ENCODE assay signal across 8 cellular contexts in genomic region chr21:41121785-41122415, GRCh38. TPM values are rescaled to one million over a fixed set of nuclear protein-coding genes. Genes with fewer than 3 reads are reported as not detected.
A peak's percentile ranks its signal among the peaks of the same experiment; 100 is the strongest.
DNase-seq lines count a peak whose midpoint lies in the region; ATAC-seq and FAIRE-seq lines count a peak whose summit lies in the region.

No MANE protein-coding gene starts in this region.

- no peaks in the 10 kb centered on the region for H3K27me3 ChIP-seq in mesendoderm (ENCODE audit: insufficient read depth, low read length, poor library complexity)

- peaks cover 10 to 30% of the 10 kb centered on the region in 2 donors for H3K27me3 Mint-ChIP-seq in effector memory CD8-positive, alpha-beta T cell

- H3K9me3 Mint-ChIP-seq in effector memory CD8-positive, alpha-beta T cell, result no peaks in the 10 kb centered on the region

- no peak overlapping the region for H3K4me3 ChIP-seq in mesendoderm (ENCODE audit: low read length)

- no peaks in the 10 kb centered on the region for H3K79me2 ChIP-seq in mesendoderm (ENCODE audit: control insufficient read depth, insufficient read depth, low read length)

- H3K4me1 ChIP-seq in mesendoderm (ENCODE audit: control insufficient read depth, low read depth, low read length), result no peaks in the 10 kb centered on the region

- no peaks in the 10 kb centered on the region for H3K36me3 ChIP-seq in mesendoderm (ENCODE audit: control insufficient read depth, insufficient read depth, low read length)

- H2AK5ac ChIP-seq in mesendoderm (ENCODE audit: low read length), result no peak overlapping the region

- no peak overlapping the region for H3K9ac ChIP-seq in mesendoderm (ENCODE audit: low read length)

- H2BK120ac ChIP-seq in mesendoderm (ENCODE audit: low read depth, low read length), result no peak overlapping the region

- no peak overlapping the region for H3K4ac ChIP-seq in mesendoderm (ENCODE audit: low read depth, low read length)

- DNase-seq in AG08395 (ENCODE audit: low spot score), result peak; percentile 70
- no peak for DNase-seq in GM18507 (ENCODE audit: extremely low spot score, insufficient read length, low read depth)
- peak; percentile 72 for DNase-seq in NCI-H2107 treated with DMSO at 0.1 percent for 48 hours (lab: John Stamatoyannopoulos, UW; ENCODE audit: unreplicated experiment)
- peak; percentile 60 for DNase-seq in activated CD4-positive, CD25-positive, alpha-beta regulatory T cell treated with anti-CD3 and anti-CD28 coated beads, Interleukin-2, amount 50 U/mL, for 72 hours
- DNase-seq in effector memory CD8-positive, alpha-beta T cell, result peak in 2 of 3 experiments; percentile 3 to 6
- DNase-seq in mesendoderm, result peak; percentile 90
- DNase-seq in stimulated activated CD8-positive, alpha-beta memory T cell treated with anti-CD3 and anti-CD28 coated beads, Interleukin-4, amount 100 ng/mL, for 48 hours, result peak; percentile 88

- no peak overlapping the region for H3K23ac ChIP-seq in mesendoderm (ENCODE audit: low read length)

- H3K56ac ChIP-seq in mesendoderm (ENCODE audit: low read length), result no peak overlapping the region

- H3K36me3 Mint-ChIP-seq in effector memory CD8-positive, alpha-beta T cell (ENCODE audit: insufficient read depth), result no peaks in the 10 kb centered on the region

- H4K5ac ChIP-seq in mesendoderm (ENCODE audit: low read length), result no peak overlapping the region

- H3K18ac ChIP-seq in mesendoderm (ENCODE audit: low read length), result no peak overlapping the region

- no peak overlapping the region for H4K8ac ChIP-seq in mesendoderm (ENCODE audit: low read depth, low read length)

- no peak overlapping the region for H2BK5ac ChIP-seq in mesendoderm (ENCODE audit: low read length)

- H3K79me1 ChIP-seq in mesendoderm (ENCODE audit: low read length), result no peaks in the 10 kb centered on the region

- WGBS in mesendoderm (ENCODE audit: extremely low coverage, insufficient coverage, low lambda C conversion rate), result no CpG with 5 or more reads among the region's 19 CpGs

- ATAC-seq in effector memory CD8-positive, alpha-beta T cell (replicated peaks), result no peak
- ATAC-seq in GM21423 (IDR thresholded peaks at IDR 0.05; ENCODE audit: unreplicated experiment), result no peak

- H3K27ac Mint-ChIP-seq in effector memory CD8-positive, alpha-beta T cell, result no peak overlapping the region

- no peaks in the 10 kb centered on the region for H3K4me1 Mint-ChIP-seq in effector memory CD8-positive, alpha-beta T cell (ENCODE audit: low read depth in 2 of 2)

- no peak overlapping the region for H3K27ac ChIP-seq in mesendoderm (ENCODE audit: low read depth, low read length)

- FAIRE-seq in GM18507 (lab: Jason Lieb, UNC), result peak; percentile 62

- no peak overlapping the region for H3K4me3 Mint-ChIP-seq in effector memory CD8-positive, alpha-beta T cell

- no peak overlapping the region for H2BK15ac ChIP-seq in mesendoderm (replicated peaks; ENCODE audit: low read depth)

- H3K4me2 ChIP-seq in mesendoderm (ENCODE audit: low read length), result no peak overlapping the region

RNA-seq across cellular contexts. Expression of gene BACE2, which starts 46.1 kb away (rescaled TPM):
- 20.9 TPM for polyA plus RNA-seq in mesendoderm (2013, experiment 1 of 2)
- polyA plus RNA-seq in mesendoderm (2013, experiment 2 of 2), result 20.0 TPM
